In the genomic region with DNA sequence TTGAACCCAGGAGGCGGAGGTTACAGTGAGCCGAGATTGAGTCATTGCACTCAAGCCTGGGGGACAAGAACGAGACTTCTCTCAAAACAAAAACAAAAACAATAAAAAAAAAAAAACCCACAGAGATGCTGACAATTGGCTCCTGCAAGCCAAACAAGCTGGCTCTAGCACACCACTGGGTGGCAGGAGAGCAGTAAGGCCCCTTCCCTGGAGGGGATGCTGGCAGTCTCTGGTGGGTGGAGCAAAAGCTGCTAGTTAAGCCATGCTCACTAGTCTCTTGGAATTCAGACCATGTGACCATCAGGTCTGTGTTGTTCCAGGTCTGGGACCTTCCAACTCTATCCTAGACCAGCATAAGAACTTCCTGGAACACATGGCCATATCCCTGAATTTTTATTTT, we compare ENCODE assay signal across 8 cellular contexts. TPM values are rescaled to one million over a fixed set of nuclear protein-coding genes. Genes with fewer than 3 reads are reported as not detected.
DNase-seq lines count a peak whose midpoint lies in the region; TF ChIP-seq lines count a peak whose summit lies in the region.

No MANE protein-coding gene starts in this region.

- no peak overlapping the region for H3K27ac ChIP-seq in A673 (ENCODE audit: low read depth, low read length, poor library complexity, severe bottlenecking)

- no peaks in the 10 kb centered on the region for H3K4me1 ChIP-seq in A673 (ENCODE audit: insufficient read depth, low read length, poor library complexity, severe bottlenecking)

- peaks cover 37% of the 10 kb centered on the region for H3K36me3 ChIP-seq in A673 (ENCODE audit: insufficient read depth, low read length, poor library complexity, severe bottlenecking)

- no peaks in the 10 kb centered on the region for H3K27me3 ChIP-seq in A673 (replicated peaks; ENCODE audit: insufficient read depth, low read depth, low read length, poor library complexity)

- no peak overlapping the region for H3K4me3 ChIP-seq in A673 (ENCODE audit: low read depth, low read length, poor library complexity, severe bottlenecking)

- H3K27me3 Mint-ChIP-seq in neural crest cell (ENCODE audit: low read depth), result no peaks in the 10 kb centered on the region

- H3K4me3 Mint-ChIP-seq in neural crest cell, result no peak overlapping the region

- H3K4me1 Mint-ChIP-seq in neural crest cell, result no peaks in the 10 kb centered on the region

- H3K27ac Mint-ChIP-seq in neural crest cell (ENCODE audit: unreplicated experiment), result no peak overlapping the region

- H3K9me3 ChIP-seq in A673 (ENCODE audit: low read depth, low read length, poor library complexity, severe bottlenecking), result no peaks in the 10 kb centered on the region

- no TSS peak for BruUV-seq in A673 (replicated peaks; lab: Mats Ljungman, UMichigan)

- CTCF ChIA-PET in A673 (lab: Charles Lee), result interaction anchor here (0.7 kb wide), 2 partner anchors 16 to 71 kb away, joined by 3 to 5 read pairs; a partner anchor contains a TSS

- POLR2A ChIA-PET in A673 (lab: Charles Lee; ENCODE audit: low non-redundant PET), result no interaction called here

- no peaks in the 10 kb centered on the region for H3K9me3 Mint-ChIP-seq in neural crest cell

- intact Hi-C loops in A673 (cut with micrococcal nuclease; ENCODE audit: unreplicated experiment), result no loop called here

- peak; percentile 48 for TF ChIP-seq CTCF in A673 (conservative IDR thresholded peaks at IDR 0.05; ENCODE audit: low read depth, low read length)
- peak; percentile 51 for TF ChIP-seq CTCF in GM12874 (IDR thresholded peaks at IDR 0.05; ENCODE audit: insufficient read depth, low read depth, low read length)
- peak; percentile 56 for TF ChIP-seq CTCF in neural crest cell (conservative IDR thresholded peaks at IDR 0.05)

- DNase-seq in A673 (ENCODE audit: low spot score) (peak; percentile 65), NCI-H82 (lab: John Stamatoyannopoulos, UW) (peak; percentile 82), ecto neural progenitor cell (ENCODE audit: low spot score) (peak; percentile 79), neural crest cell (ENCODE audit: low read depth, low spot score) (no peak), foreskin melanocyte (no peak)
- DNase-seq in activated effector memory CD4-positive, alpha-beta T cell treated with Interleukin-2 at 50 U/mL for 16 hours, result no peak
- no peak for DNase-seq in stimulated activated CD8-positive, alpha-beta memory T cell treated with anti-CD3 and anti-CD28 coated beads, Interleukin-4, amount 100 ng/mL, for 48 hours

- peaks cover 15% of the 10 kb centered on the region for H3K36me3 Mint-ChIP-seq in neural crest cell (ENCODE audit: low read depth)

RNA-seq across cellular contexts. Expression of gene DSN1, which starts 18.9 kb away (rescaled TPM):
- total RNA-seq in A673 (2021), result 40.8 and 42.4 TPM in 2 replicates
- total RNA-seq in neural crest cell, result 29.1 and 30.6 TPM in 2 replicates

RNA-seq across cellular contexts. Expression of gene NDRG3, which starts 46.5 kb away (rescaled TPM):
- total RNA-seq in A673 (2021), result 17.6 and 23.2 TPM in 2 replicates
- 34.9 and 37.3 TPM in 2 replicates for total RNA-seq in neural crest cell

Comparison
In these comparisons a context has a peak if more than half of its experiments do, and no peak if none do; other contexts are left out.
1. DNase-seq: peak in A673 (single experiment), NCI-H82 (single experiment) and ecto neural progenitor cell (single experiment); none in neural crest cell (single experiment), activated effector memory CD4-positive, alpha-beta T cell treated with Interleukin-2 at 50 U/mL for 16 hours (single experiment), foreskin melanocyte (single experiment) and stimulated activated CD8-positive, alpha-beta memory T cell treated with anti-CD3 and anti-CD28 coated beads, Interleukin-4, amount 100 ng/mL, for 48 hours (single experiment).
2. Peak in every context shown above with its lines, with median percentiles within 50 percentile points of each other: CTCF ChIP-seq.